ENCODE assay signal across 1 cellular context in genomic region chr9:123375725-123376132, GRCh38.
TF ChIP-seq lines count a peak whose summit lies in the region.

No MANE protein-coding gene starts in this region.

TF ChIP-seq in GM12878, 131 proteins besides CTCF, POLR2A, EP300 and RAD21 (continued from another document):
- no peak for TF ChIP-seq ZBTB11 (CRISPR knock-in tag; IDR thresholded peaks at IDR 0.05)
- no peak for TF ChIP-seq IKZF1 (conservative IDR thresholded peaks at IDR 0.05)
- TF ChIP-seq ATF2 (IDR thresholded peaks at IDR 0.05; ENCODE audit: low read length) = no peak
- no peak for TF ChIP-seq EZH2 (IDR thresholded peaks at IDR 0.05; ENCODE audit: borderline replicate concordance, control insufficient read depth, low read depth, low read length)
- TF ChIP-seq NRF1 (conservative IDR thresholded peaks at IDR 0.05; ENCODE audit: low read depth, low read length) = no peak
